Comparison of ENCODE assay signal across 10 cellular contexts in the genomic region with DNA sequence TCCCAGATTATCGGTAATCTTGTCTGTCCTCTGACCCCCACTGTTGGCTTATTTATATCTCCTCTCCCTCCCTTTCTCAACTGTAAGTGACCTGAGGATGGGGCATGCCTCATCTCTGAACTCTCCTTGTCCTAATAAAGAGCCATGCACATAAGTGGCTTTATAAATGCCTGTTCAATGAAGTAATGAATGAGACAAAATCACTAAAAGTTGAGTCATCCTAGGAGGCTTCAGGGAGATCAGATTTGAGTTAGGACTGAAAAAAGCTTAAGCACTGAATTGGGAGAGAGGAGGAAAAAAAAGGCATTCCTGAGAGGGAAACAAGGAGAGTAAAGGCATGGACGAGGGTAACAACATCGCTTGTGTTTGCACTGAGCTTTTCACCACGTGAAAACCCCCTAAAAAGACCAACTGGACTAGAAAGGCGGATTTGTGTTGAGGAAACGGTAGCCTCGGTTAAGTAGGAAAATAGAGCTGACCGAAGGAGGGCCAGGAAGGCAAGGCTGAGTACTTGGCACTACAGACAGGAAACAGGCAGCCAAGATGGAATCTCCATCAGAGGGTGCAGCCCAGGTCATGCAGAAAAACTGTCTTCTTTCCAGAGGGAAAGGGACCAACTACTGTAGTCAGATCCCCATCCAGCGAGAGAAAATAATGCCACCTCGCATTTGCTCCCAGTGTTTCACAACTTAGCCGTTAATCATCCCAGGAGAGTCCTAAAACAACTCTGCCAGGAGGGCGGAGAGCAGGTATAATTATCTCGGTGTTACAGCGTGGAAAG.
DNase-seq lines count a peak whose midpoint lies in the region; ATAC-seq and TF ChIP-seq lines count a peak whose summit lies in the region.
"Had no signal": no experiment of that assay in that cellular context is flagged by ENCODE, and none has a peak within 500 bp of the region (broad histone marks: within the 10 kb centered on the region; RNA-seq: fewer than 3 reads in every experiment).

No MANE protein-coding gene starts in this region.

- H3K36me3 ChIP-seq in SJSA1 = 0 out of 2 replicates have a peak, but pooled peaks cover 2% of the 10 kb centered on the region

- no peak for TF ChIP-seq CTCF in foreskin fibroblast (IDR thresholded peaks at IDR 0.05; ENCODE audit: low read depth, low read length)

- DNase-seq in GM03348 (ENCODE audit: low spot score) (peak; percentile 74), SJSA1 (ENCODE audit: low read depth in 1 of 2, low spot score in 2 of 2) (peak; percentile 76 to 97), foreskin fibroblast (peak; percentile 89 to 90), sciatic nerve (ENCODE audit: low spot score) (no peak), epidermal melanocyte (ENCODE audit: insufficient read length, low spot score) (no peak), posterior vena cava (ENCODE audit: low spot score) (no peak)
- no peak for DNase-seq in activated naive CD4-positive, alpha-beta T cell treated with anti-CD3 and anti-CD28 coated beads, Interleukin-2, amount 50 U/mL, for 16 hours
- DNase-seq: activated CD4-positive, alpha-beta T cell treated with anti-CD3 and anti-CD28 coated beads for 1 hour had no signal

- intact Hi-C loops in sciatic nerve (cut with DNase I) (no loop called here), posterior vena cava (cut with DNase I) (no loop called here)

- H3K27ac ChIP-seq in SJSA1 = peak overlapping the region; percentile 99

- H3K4me1 ChIP-seq in SJSA1 (replicated peaks) = peaks cover 92% of the 10 kb centered on the region

- no peaks in the 10 kb centered on the region for H3K27me3 ChIP-seq in SJSA1 (replicated peaks)

- H3K9me3 ChIP-seq in SJSA1 (replicated peaks) = no peaks in the 10 kb centered on the region

- ATAC-seq in sciatic nerve = peak; percentile 65
- ATAC-seq in GM19035 (IDR thresholded peaks at IDR 0.05; ENCODE audit: unreplicated experiment) = no peak
- ATAC-seq: stimulated activated effector memory CD8-positive, alpha-beta T cell treated with anti-CD3 and anti-CD28 coated beads, Interleukin-12 subunit alpha, Interleukin-12 subunit beta, amount 100 ng/mL, for 72 hours had no signal

- H3K4me3 ChIP-seq in SJSA1 (no peak overlapping the region), foreskin fibroblast (ENCODE audit: low read depth in 1 of 2, low read length in 2 of 2) (no peak overlapping the region)

Comparison
In these comparisons a context has a peak if more than half of its experiments do, and no peak if none do; other contexts are left out.
1. DNase-seq: peak in GM03348 (single experiment), SJSA1 (2 of 2) and foreskin fibroblast (2 of 2); none in sciatic nerve (single experiment), epidermal melanocyte (single experiment), posterior vena cava (single experiment) and activated naive CD4-positive, alpha-beta T cell treated with anti-CD3 and anti-CD28 coated beads, Interleukin-2, amount 50 U/mL, for 16 hours (single experiment).